Comparison of ENCODE assay signal across 19 cellular contexts in the genomic region with DNA sequence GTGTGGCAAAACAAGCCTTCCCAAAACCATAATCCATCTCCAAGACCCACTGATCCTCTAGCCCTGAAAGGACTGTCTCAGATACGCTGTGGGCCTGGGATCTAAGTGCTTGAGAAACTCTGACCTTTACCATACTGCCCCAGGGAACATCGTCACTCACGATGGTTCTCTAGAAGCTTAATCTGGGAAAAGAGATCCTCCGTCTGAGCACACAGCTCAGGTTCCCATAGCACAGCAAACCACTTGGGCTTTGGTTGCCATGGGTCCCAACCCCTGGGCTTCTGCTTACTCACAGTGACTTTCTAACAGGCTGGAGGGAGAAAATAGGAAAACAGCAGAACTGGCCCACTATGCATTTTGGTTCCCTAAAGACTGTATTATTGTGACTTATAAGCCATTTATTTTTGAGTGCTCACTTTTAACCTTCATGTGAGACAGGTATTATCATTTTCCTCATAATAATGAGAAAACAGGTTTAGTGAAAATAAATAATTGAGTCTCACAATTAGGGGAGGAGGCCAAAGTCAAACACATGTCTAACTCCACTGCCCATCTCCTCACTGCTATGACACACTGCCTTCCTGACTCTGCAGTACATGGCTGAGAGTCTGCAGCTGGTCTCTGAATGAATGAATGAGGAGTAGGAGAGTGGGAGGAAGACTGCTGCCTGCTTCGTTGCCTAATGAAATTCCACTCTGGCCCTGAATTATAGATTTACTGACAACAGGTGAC. TPM values are rescaled to one million over a fixed set of nuclear protein-coding genes. Genes with fewer than 3 reads are reported as not detected.
DNase-seq lines count a peak whose midpoint lies in the region; TF ChIP-seq lines count a peak whose summit lies in the region.
"Had no signal": no experiment of that assay in that cellular context is flagged by ENCODE, and none has a peak within 500 bp of the region (broad histone marks: within the 10 kb centered on the region; RNA-seq: fewer than 3 reads in every experiment).

No MANE protein-coding gene starts in this region.

- peaks cover 50% of the 10 kb centered on the region for H3K27me3 Mint-ChIP-seq in osteocyte (ENCODE audit: unreplicated experiment)

- H3K9me3 ChIP-seq in PC-9 (ENCODE audit: insufficient read depth, low read depth), result no peaks in the 10 kb centered on the region
- H3K9me3 ChIP-seq in cardiac muscle cell (ENCODE audit: low read depth), result no peaks in the 10 kb centered on the region
- H3K9me3 ChIP-seq: right lobe of liver had no signal

- CTCF ChIA-PET in PC-9 (lab: Charles Lee), result no interaction called here

- no TSS peak for BruUV-seq in PC-9 (replicated peaks; lab: Mats Ljungman, UMichigan)

- no peaks in the 10 kb centered on the region for H3K9me3 Mint-ChIP-seq in osteocyte (ENCODE audit: unreplicated experiment)

- H3K27me3 ChIP-seq in PC-9 (ENCODE audit: insufficient read depth, low read depth) (peaks cover 14% of the 10 kb centered on the region), cardiac muscle cell (no peaks in the 10 kb centered on the region)
- H3K27me3 ChIP-seq: right lobe of liver had no signal

- H3K36me3 Mint-ChIP-seq in osteocyte (ENCODE audit: unreplicated experiment), result no peaks in the 10 kb centered on the region

- peak; percentile 39 for DNase-seq in H4 (ENCODE audit: low spot score)
- DNase-seq in PC-9, result peak; percentile 13 to 39
- peak in 1 of 2 donors; percentile 50 for DNase-seq in cardiac muscle cell (ENCODE audit: low read depth in 1 of 2, low spot score in 1 of 2)
- peak; percentile 27 for DNase-seq in osteocyte (ENCODE audit: extremely low spot score, unreplicated experiment)
- DNase-seq in NCI-H1694 (lab: John Stamatoyannopoulos, UW), result no peak
- no peak for DNase-seq in dermis blood vessel endothelial cell
- no peak for DNase-seq in AG08395 (ENCODE audit: low spot score)
- DNase-seq in mucosa of gallbladder (ENCODE audit: low spot score), result no peak
- DNase-seq: activated CD4-positive, alpha-beta T cell treated with anti-CD3 and anti-CD28 coated beads for 48 hours; activated naive CD4-positive, alpha-beta T cell; aorta; foreskin keratinocyte; Karpas-422; NCI-H1105; NCI-H510A; right lobe of liver; stimulated activated CD4-positive, alpha-beta T cell treated with anti-CD3 and anti-CD28 coated beads, Interleukin-2, amount 100 ng/mL, for 24 hours had no signal

- POLR2A ChIA-PET in PC-9 (lab: Charles Lee; ENCODE audit: unreplicated experiment), result interaction anchor here (0.6 to 0.7 kb wide), 2 partner anchors 39 to 96 kb away, joined by 4 to 5 read pairs; no protein-coding TSS in a partner anchor

- H3K4me1 ChIP-seq in PC-9 (replicated peaks; ENCODE audit: insufficient read depth) (no peaks in the 10 kb centered on the region; the same call in 1 of the 2 replicates), cardiac muscle cell (ENCODE audit: low read depth) (peaks cover 32% of the 10 kb centered on the region)
- H3K4me1 ChIP-seq: foreskin keratinocyte, right lobe of liver had no signal

- H3K4me3 ChIP-seq in PC-9, result no peak overlapping the region
- H3K4me3 ChIP-seq in cardiac muscle cell, result no peak overlapping the region
- H3K4me3 ChIP-seq: right lobe of liver, SK-N-MC had no signal

- H3K27ac Mint-ChIP-seq in osteocyte (ENCODE audit: unreplicated experiment), result no peak overlapping the region

- no peaks in the 10 kb centered on the region for H3K4me1 Mint-ChIP-seq in osteocyte (ENCODE audit: unreplicated experiment)

- no peaks in the 10 kb centered on the region for H3F3A ChIP-seq in PC-9 (ENCODE audit: insufficient read depth, low read depth)

- no peak overlapping the region for H3K4me2 ChIP-seq in PC-9

- no peaks in the 10 kb centered on the region for H3K36me3 ChIP-seq in PC-9 (ENCODE audit: low read depth)
- no peaks in the 10 kb centered on the region for H3K36me3 ChIP-seq in cardiac muscle cell
- H3K36me3 ChIP-seq: right lobe of liver had no signal

- H3K79me2 ChIP-seq in PC-9 (ENCODE audit: low read depth), result no peaks in the 10 kb centered on the region

- H3K27ac ChIP-seq in PC-9, result no peak overlapping the region; the same call in 1 of the 2 replicates
- peak overlapping the region; percentile 27 for H3K27ac ChIP-seq in cardiac muscle cell
- H3K27ac ChIP-seq: foreskin keratinocyte, right lobe of liver, SK-N-MC had no signal

- no peak overlapping the region for H3K4me3 Mint-ChIP-seq in osteocyte (ENCODE audit: unreplicated experiment)

- H4K20me1 ChIP-seq in PC-9 (ENCODE audit: insufficient read depth), result no peaks in the 10 kb centered on the region; the same call in 1 of the 2 replicates

- no peak overlapping the region for H2AFZ ChIP-seq in PC-9

- intact Hi-C loops in PC-9 (cut with micrococcal nuclease; ENCODE audit: unreplicated experiment), result no loop called here

- TF ChIP-seq CTCF in PC-9 (conservative IDR thresholded peaks at IDR 0.05), result no peak
- TF ChIP-seq CTCF in cardiac muscle cell (IDR thresholded peaks at IDR 0.05; ENCODE audit: low read depth, low read length), result no peak
- TF ChIP-seq CTCF in osteocyte (IDR thresholded peaks at IDR 0.05), result no peak

- H3K9me2 ChIP-seq in PC-9 (ENCODE audit: insufficient read depth), result no peaks in the 10 kb centered on the region

RNA-seq across cellular contexts. Expression of gene REEP1, which starts 46.7 kb away (rescaled TPM):
- total RNA-seq in H4 (2014; rRNA removed; shearing (Covaris generic)), result 1.6 and 1.8 TPM in 2 replicates
- total RNA-seq in PC-9 (2021) (0.25 and 0.31 TPM in 2 replicates), cardiac muscle cell (14.6 and 22.7 TPM in 2 replicates), osteocyte (0.16 TPM in 1 of 2 replicates, not detected in the other), dermis blood vessel endothelial cell (4.9 and 13.4 TPM in 2 replicates), mucosa of gallbladder (21.2 TPM)
- 19.3 and 20.4 TPM in 2 replicates for polyA plus RNA-seq in cardiac muscle cell
- total RNA-seq: HT-29 had no signal

Comparison
In these comparisons a context has a peak if more than half of its experiments do, and no peak if none do; other contexts are left out.
1. DNase-seq: peak in H4 (single experiment), PC-9 (2 of 2) and osteocyte (single experiment); none in NCI-H1694 (single experiment), dermis blood vessel endothelial cell (single experiment), AG08395 (single experiment) and mucosa of gallbladder (single experiment).